In genomic region chr20:48826883-48827771, GRCh38 we compare ENCODE assay signal across 8 cellular contexts. TPM values are rescaled to one million over a fixed set of nuclear protein-coding genes. Genes with fewer than 3 reads are reported as not detected.
DNase-seq lines count a peak whose midpoint lies in the region; ATAC-seq and TF ChIP-seq lines count a peak whose summit lies in the region.

No MANE protein-coding gene starts in this region.

- H3K27me3 Mint-ChIP-seq in effector memory CD8-positive, alpha-beta T cell = no peaks in the 10 kb centered on the region

- no peaks in the 10 kb centered on the region for H3K27me3 ChIP-seq in vagina

- H3K4me1 ChIP-seq in vagina = peaks cover 31% of the 10 kb centered on the region

- H3K4me3 Mint-ChIP-seq in effector memory CD8-positive, alpha-beta T cell = peak overlapping the region; percentile 98 to 99

- TF ChIP-seq CTCF in GM13976 (IDR thresholded peaks at IDR 0.05; ENCODE audit: borderline replicate concordance, control extremely low read depth, extremely low read depth, insufficient read depth, missing control alignments) = no peak
- no peak for TF ChIP-seq CTCF in vagina (IDR thresholded peaks at IDR 0.05)

- no peaks in the 10 kb centered on the region for H3K9me3 ChIP-seq in vagina

- in situ Hi-C loops in GM13976 (cut with MboI; ENCODE audit: low sequenced_read_pairs, unreplicated experiment) = no loop called here

- H3K36me3 Mint-ChIP-seq in effector memory CD8-positive, alpha-beta T cell (ENCODE audit: insufficient read depth) = peaks cover 50% of the 10 kb centered on the region

- no peaks in the 10 kb centered on the region for H3K9me3 Mint-ChIP-seq in effector memory CD8-positive, alpha-beta T cell

- H3K27ac ChIP-seq in vagina = peak overlapping the region; percentile 55

- peak overlapping the region; percentile 65 to 76 for H3K4me3 ChIP-seq in vagina

- no peak overlapping the region for H3K27ac Mint-ChIP-seq in effector memory CD8-positive, alpha-beta T cell

- no peak for TF ChIP-seq POLR2A in vagina (IDR thresholded peaks at IDR 0.05)

- peak; percentile 16 for ATAC-seq in HG03103 (IDR thresholded peaks at IDR 0.05; ENCODE audit: low read depth, unreplicated experiment)
- peak; percentile 46 for ATAC-seq in effector memory CD8-positive, alpha-beta T cell (replicated peaks)
- ATAC-seq in HG03280 (IDR thresholded peaks at IDR 0.05; ENCODE audit: unreplicated experiment) = no peak

- intact Hi-C loops in vagina (cut with DNase I) = no loop called here

- DNase-seq in 8988T (peak; percentile 56), GM13976 (ENCODE audit: low spot score) (peak; percentile 62), T1000 (lab: John Stamatoyannopoulos, UW) (peak; percentile 31), myocyte (ENCODE audit: low read depth) (peak; percentile 47), vagina (ENCODE audit: extremely low spot score in 2 of 2) (no peak)
- peak; percentile 49 to 60 (median 54) for DNase-seq in effector memory CD8-positive, alpha-beta T cell

- H3K4me1 Mint-ChIP-seq in effector memory CD8-positive, alpha-beta T cell (ENCODE audit: low read depth in 2 of 2) = peaks cover 41 to 42% of the 10 kb centered on the region in 2 donors

- no peaks in the 10 kb centered on the region for H3K36me3 ChIP-seq in vagina

RNA-seq across cellular contexts. Expression of gene PREX1, which starts 0.7 kb away (rescaled TPM):
- total RNA-seq in myocyte = 5.5 and 11.7 TPM in 2 replicates
- 0.95 TPM for polyA plus RNA-seq in myocyte (2012)
- 17.7 TPM for total RNA-seq in vagina

Comparison
In these comparisons a context has a peak if more than half of its experiments do, and no peak if none do; other contexts are left out.
1. DNase-seq: peak in 8988T (single experiment), GM13976 (single experiment), T1000 (single experiment), effector memory CD8-positive, alpha-beta T cell (3 of 3) and myocyte (single experiment); none in vagina (0 of 2).